Comparison of ENCODE assay signal across 23 cellular contexts in the genomic region with DNA sequence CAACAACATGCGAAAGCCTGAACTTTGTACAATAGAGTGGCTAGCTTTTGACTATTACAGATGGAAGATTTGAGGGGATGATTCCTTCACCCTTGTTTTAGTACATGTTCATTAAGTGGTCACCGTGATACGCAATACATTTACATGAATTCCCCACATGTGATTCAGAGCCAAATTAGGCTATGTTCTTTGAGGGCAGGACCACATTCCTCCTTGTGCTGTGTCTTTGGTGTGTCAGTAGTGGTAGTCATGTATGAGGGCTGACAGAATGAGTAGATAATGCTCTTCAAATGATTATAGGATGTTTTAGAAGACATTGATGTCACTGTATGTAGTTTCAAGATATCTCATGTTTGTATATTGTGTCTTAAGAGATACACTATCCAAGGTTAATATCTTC. TPM values are rescaled to one million over a fixed set of nuclear protein-coding genes. Genes with fewer than 3 reads are reported as not detected.
"Had no signal": no experiment of that assay in that cellular context is flagged by ENCODE, and none has a peak within 500 bp of the region (broad histone marks: within the 10 kb centered on the region; RNA-seq: fewer than 3 reads in every experiment).

No MANE protein-coding gene starts in this region.

- DNase-seq: activated naive CD4-positive, alpha-beta T cell; activated T-cell treated with anti-CD3 and anti-CD28 coated beads, Interleukin-2, amount 50 U/mL, for 1 hour; adrenal gland; brain microvascular endothelial cell; heart left ventricle; lower lobe of right lung; naive thymus-derived CD4-positive, alpha-beta T cell; occipital lobe; posterior cingulate gyrus; right lobe of liver; stimulated activated CD4-positive, alpha-beta T cell treated with anti-CD3 and anti-CD28 coated beads, Interleukin-15, amount 100 ng/mL, for 24 hours; stomach; T-helper 1 cell; transverse colon; uterus had no signal

- H3K27me3 ChIP-seq: adrenal gland, ascending aorta, brain microvascular endothelial cell, gastroesophageal sphincter, heart left ventricle, right lobe of liver, stomach, transverse colon, uterus had no signal

- H3K27me3 Mint-ChIP-seq: central memory CD8-positive, alpha-beta T cell; stimulated activated memory B cell treated with anti-CD40 and anti-IgM and Interleukin-4, amounts not matched to agents 10 μg/mL and 1 μg/mL and 100 μg/mL, for 72 hours had no signal

- H3K36me3 ChIP-seq: adrenal gland, ascending aorta, brain microvascular endothelial cell, gastroesophageal sphincter, heart left ventricle, lower lobe of right lung, right lobe of liver, stomach, transverse colon, uterus had no signal

- H3K9me3 ChIP-seq: adrenal gland, ascending aorta, gastroesophageal sphincter, lower lobe of right lung, right lobe of liver, stomach, transverse colon, uterus had no signal

- H3K36me3 Mint-ChIP-seq: activated naive CD8-positive, alpha-beta T cell; naive thymus-derived CD4-positive, alpha-beta T cell; stimulated activated memory B cell treated with anti-CD40 and anti-IgM and Interleukin-4, amounts not matched to agents 10 μg/mL and 1 μg/mL and 100 μg/mL, for 72 hours had no signal

- H3K4me1 Mint-ChIP-seq: central memory CD8-positive, alpha-beta T cell; naive thymus-derived CD4-positive, alpha-beta T cell; neural crest cell; stimulated activated memory B cell treated with anti-CD40 and anti-IgM and Interleukin-4, amounts not matched to agents 10 μg/mL and 1 μg/mL and 100 μg/mL, for 72 hours had no signal

- H3K27ac Mint-ChIP-seq: activated naive CD8-positive, alpha-beta T cell; activated T-helper 2 cell treated with anti-CD3 and anti-CD28 coated beads, Interferon-gamma antibody, Interleukin-2, Interleukin-4, amounts not matched to agents 10 μg/mL and 5 μg/mL and 100 μg/mL, durations not matched to agents 14 hours and 24 hours and 36 hours; naive thymus-derived CD4-positive, alpha-beta T cell; stimulated activated memory B cell treated with anti-CD40 and anti-IgM and Interleukin-4, amounts not matched to agents 10 μg/mL and 1 μg/mL and 100 μg/mL, for 72 hours had no signal

- H3K9me3 Mint-ChIP-seq: activated T-helper 2 cell treated with anti-CD3 and anti-CD28 coated beads, Interferon-gamma antibody, Interleukin-2, Interleukin-4, amounts not matched to agents 10 μg/mL and 5 μg/mL and 100 μg/mL, durations not matched to agents 14 hours and 24 hours and 36 hours; stimulated activated memory B cell treated with anti-CD40 and anti-IgM and Interleukin-4, amounts not matched to agents 10 μg/mL and 1 μg/mL and 100 μg/mL, for 72 hours had no signal

- H3K4me2 ChIP-seq: smooth muscle cell had no signal

- H3K27ac ChIP-seq: adrenal gland, ascending aorta, gastroesophageal sphincter, heart left ventricle, lower lobe of right lung, right lobe of liver, stomach, transverse colon, uterus had no signal

- ATAC-seq: gastroesophageal sphincter; heart left ventricle; lower lobe of right lung; naive thymus-derived CD4-positive, alpha-beta T cell; right lobe of liver; stimulated activated memory B cell treated with anti-CD40 and anti-IgM and Interleukin-4, amounts not matched to agents 10 μg/mL and 1 μg/mL and 100 μg/mL, for 72 hours had no signal

- H3K4me3 Mint-ChIP-seq: activated naive CD8-positive, alpha-beta T cell; central memory CD8-positive, alpha-beta T cell; naive thymus-derived CD4-positive, alpha-beta T cell; neural crest cell; stimulated activated memory B cell treated with anti-CD40 and anti-IgM and Interleukin-4, amounts not matched to agents 10 μg/mL and 1 μg/mL and 100 μg/mL, for 72 hours had no signal

- H3K4me3 ChIP-seq: adrenal gland, ascending aorta, gastroesophageal sphincter, heart left ventricle, lower lobe of right lung, right lobe of liver, smooth muscle cell, stomach, transverse colon, uterus had no signal

- H3K4me1 ChIP-seq: lower lobe of right lung, uterus had no signal

RNA-seq across cellular contexts. Expression of a gene that starts 12.1 kb away (rescaled TPM):
- polyA plus RNA-seq: naive thymus-derived CD4-positive, alpha-beta T cell had no signal
